ENCODE assay signal across 32 cellular contexts in the genomic region with DNA sequence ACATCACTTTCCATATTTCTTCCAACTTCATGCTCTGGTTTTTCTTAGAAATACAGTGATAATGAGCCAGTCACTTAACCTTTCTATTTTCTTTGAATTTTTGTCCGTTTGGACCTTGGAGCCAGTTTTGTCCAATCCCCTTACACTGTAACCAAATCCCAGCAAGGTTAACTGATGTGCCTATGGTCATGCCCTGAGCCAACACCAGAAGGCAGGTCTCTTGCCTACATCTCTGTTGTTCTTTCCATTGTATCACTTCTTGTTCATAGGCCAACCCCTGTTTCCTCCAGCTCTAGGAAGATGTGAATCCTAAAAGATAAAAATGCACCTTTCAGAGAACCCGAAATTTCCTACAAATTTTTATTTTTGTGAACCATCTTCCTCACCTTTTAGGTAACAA.
DNase-seq lines count a peak whose midpoint lies in the region; ATAC-seq and TF ChIP-seq lines count a peak whose summit lies in the region.
"Had no signal": no experiment of that assay in that cellular context is flagged by ENCODE, and none has a peak within 500 bp of the region (broad histone marks: within the 10 kb centered on the region; RNA-seq: fewer than 3 reads in every experiment).

No MANE protein-coding gene starts in this region.

- H3K27ac ChIP-seq in PC-9 = 0 out of 2 replicates have a peak overlapping the region, but pooled peaks have one; percentile 5
- H3K27ac ChIP-seq in tibial artery = peak overlapping the region; percentile 73 to 77
- H3K27ac ChIP-seq: C4-2B, epithelial cell of prostate, thyroid gland, VCaP had no signal

- H3K4me2 ChIP-seq in PC-9 = 0 out of 2 replicates have a peak overlapping the region, but pooled peaks have one; percentile 5

- H3K4me3 ChIP-seq in PC-9 (no peak overlapping the region), tibial artery (no peak overlapping the region)
- H3K4me3 ChIP-seq: colonic mucosa, thyroid gland had no signal

- intact Hi-C loops in PC-9 (cut with micrococcal nuclease; ENCODE audit: unreplicated experiment) = no loop called here
- intact Hi-C loops in tibial artery (cut with DNase I; ENCODE audit: low total_unique reads) = no loop called here
- intact Hi-C loops in activated CD4-positive, alpha-beta memory T cell treated with anti-CD3 and anti-CD28 coated beads for 36 hours (cut with micrococcal nuclease) = no loop called here
- intact Hi-C loops in left colon (cut with DNase I, micrococcal nuclease) = no loop called here

- H4K20me1 ChIP-seq in PC-9 (ENCODE audit: insufficient read depth) = no peaks in the 10 kb centered on the region

- H3K4me1 ChIP-seq in PC-9 (replicated peaks; ENCODE audit: insufficient read depth) = peaks cover 27% of the 10 kb centered on the region
- H3K4me1 ChIP-seq in tibial artery = peaks cover 0 to 97% (median 46%) of the 10 kb centered on the region in 4 donors
- H3K4me1 ChIP-seq: colonic mucosa had no signal

- no peaks in the 10 kb centered on the region for H3K79me2 ChIP-seq in PC-9 (ENCODE audit: low read depth)

- POLR2A ChIA-PET in PC-9 (lab: Charles Lee; ENCODE audit: unreplicated experiment) = interaction anchor here (0.6 kb wide), 1 partner anchor 64 kb away, joined by 3 read pairs; no protein-coding TSS in a partner anchor
- POLR2A ChIA-PET in activated CD4-positive, alpha-beta memory T cell treated with anti-CD3 and anti-CD28 coated beads for 36 hours (lab: Charles Lee) = no interaction called here

- H3K4me1 Mint-ChIP-seq in activated naive CD8-positive, alpha-beta T cell treated with anti-CD3 and anti-CD28 coated beads, Interleukin-2, amount 50 U/mL, for 24 hours = peaks cover 39% of the 10 kb centered on the region
- H3K4me1 Mint-ChIP-seq in activated naive CD8-positive, alpha-beta T cell treated with anti-CD3 and anti-CD28 coated beads for 36 hours = peaks cover 47% of the 10 kb centered on the region
- peaks cover 43% of the 10 kb centered on the region for H3K4me1 Mint-ChIP-seq in nephron
- H3K4me1 Mint-ChIP-seq in activated CD4-positive, alpha-beta memory T cell treated with anti-CD3 and anti-CD28 coated beads for 36 hours (ENCODE audit: low read depth) = peaks cover 20% of the 10 kb centered on the region

- no peaks in the 10 kb centered on the region for H3K9me3 ChIP-seq in PC-9 (ENCODE audit: insufficient read depth, low read depth)
- H3K9me3 ChIP-seq in tibial artery = no peaks in the 10 kb centered on the region
- H3K9me3 ChIP-seq: Caco-2, colonic mucosa, thyroid gland had no signal

- H3K9me2 ChIP-seq in PC-9 (ENCODE audit: insufficient read depth) = no peaks in the 10 kb centered on the region

- H3K27me3 Mint-ChIP-seq in activated naive CD8-positive, alpha-beta T cell treated with anti-CD3 and anti-CD28 coated beads, Interleukin-2, amount 50 U/mL, for 24 hours = no peaks in the 10 kb centered on the region
- no peaks in the 10 kb centered on the region for H3K27me3 Mint-ChIP-seq in activated naive CD8-positive, alpha-beta T cell treated with anti-CD3 and anti-CD28 coated beads for 36 hours
- no peaks in the 10 kb centered on the region for H3K27me3 Mint-ChIP-seq in nephron (ENCODE audit: low read depth)
- H3K27me3 Mint-ChIP-seq in activated CD4-positive, alpha-beta memory T cell treated with anti-CD3 and anti-CD28 coated beads for 36 hours = no peaks in the 10 kb centered on the region
- H3K27me3 Mint-ChIP-seq: activated CD4-positive, alpha-beta T cell treated with anti-CD3 and anti-CD28 coated beads for 36 hours; activated naive CD4-positive, alpha-beta T cell treated with anti-CD3 and anti-CD28 coated beads, Interleukin-2, amount 50 U/mL, for 24 hours; IgD-negative memory B cell had no signal

- CTCF ChIA-PET in PC-9 (lab: Charles Lee) = no interaction called here
- CTCF ChIA-PET in activated CD4-positive, alpha-beta memory T cell treated with anti-CD3 and anti-CD28 coated beads for 36 hours (lab: Charles Lee) = interaction anchor here (1.0 kb wide), 1 partner anchor 97 kb away, joined by 4 read pairs; no protein-coding TSS in a partner anchor

- H3K36me3 ChIP-seq in PC-9 (ENCODE audit: low read depth) (no peaks in the 10 kb centered on the region; the same call in 1 of the 2 replicates), tibial artery (no peaks in the 10 kb centered on the region)
- H3K36me3 ChIP-seq: colonic mucosa, thyroid gland had no signal

- peak overlapping the region; percentile 23 for H3K27ac Mint-ChIP-seq in activated naive CD8-positive, alpha-beta T cell treated with anti-CD3 and anti-CD28 coated beads, Interleukin-2, amount 50 U/mL, for 24 hours
- H3K27ac Mint-ChIP-seq in activated naive CD8-positive, alpha-beta T cell treated with anti-CD3 and anti-CD28 coated beads for 36 hours = no peak overlapping the region
- peak overlapping the region; percentile 11 to 44 (median 21) for H3K27ac Mint-ChIP-seq in nephron
- H3K27ac Mint-ChIP-seq in activated CD4-positive, alpha-beta memory T cell treated with anti-CD3 and anti-CD28 coated beads for 36 hours = no peak overlapping the region
- H3K27ac Mint-ChIP-seq: activated CD4-positive, alpha-beta T cell treated with anti-CD3 and anti-CD28 coated beads for 36 hours; activated naive CD4-positive, alpha-beta T cell treated with anti-CD3 and anti-CD28 coated beads, Interleukin-2, amount 50 U/mL, for 24 hours; H9; IgD-negative memory B cell; mesothelial cell of epicardium; natural killer cell had no signal

- peaks cover 13% of the 10 kb centered on the region for H3K36me3 Mint-ChIP-seq in activated naive CD8-positive, alpha-beta T cell treated with anti-CD3 and anti-CD28 coated beads, Interleukin-2, amount 50 U/mL, for 24 hours (ENCODE audit: low read depth)
- H3K36me3 Mint-ChIP-seq in activated naive CD8-positive, alpha-beta T cell treated with anti-CD3 and anti-CD28 coated beads for 36 hours = peaks cover 18% of the 10 kb centered on the region
- no peaks in the 10 kb centered on the region for H3K36me3 Mint-ChIP-seq in nephron (ENCODE audit: low read depth)
- no peaks in the 10 kb centered on the region for H3K36me3 Mint-ChIP-seq in activated CD4-positive, alpha-beta memory T cell treated with anti-CD3 and anti-CD28 coated beads for 36 hours
- H3K36me3 Mint-ChIP-seq: natural killer cell had no signal

- peak; percentile 27 for ATAC-seq in activated naive CD8-positive, alpha-beta T cell treated with anti-CD3 and anti-CD28 coated beads, Interleukin-2, amount 50 U/mL, for 24 hours
- no peak for ATAC-seq in left colon
- ATAC-seq: activated CD4-positive, alpha-beta T cell treated with anti-CD3 and anti-CD28 coated beads for 36 hours; natural killer cell; Panc1 had no signal

- BruUV-seq in PC-9 (replicated peaks; lab: Mats Ljungman, UMichigan) = no TSS peak

- H3K9me3 Mint-ChIP-seq in activated naive CD8-positive, alpha-beta T cell treated with anti-CD3 and anti-CD28 coated beads, Interleukin-2, amount 50 U/mL, for 24 hours = no peaks in the 10 kb centered on the region
- H3K9me3 Mint-ChIP-seq in activated naive CD8-positive, alpha-beta T cell treated with anti-CD3 and anti-CD28 coated beads for 36 hours = no peaks in the 10 kb centered on the region
- H3K9me3 Mint-ChIP-seq in nephron = no peaks in the 10 kb centered on the region
- no peaks in the 10 kb centered on the region for H3K9me3 Mint-ChIP-seq in activated CD4-positive, alpha-beta memory T cell treated with anti-CD3 and anti-CD28 coated beads for 36 hours
- H3K9me3 Mint-ChIP-seq: activated naive CD4-positive, alpha-beta T cell treated with anti-CD3 and anti-CD28 coated beads, Interleukin-2, amount 50 U/mL, for 24 hours; H9; IgD-negative memory B cell; mesothelial cell of epicardium; natural killer cell had no signal

- H3K4me3 Mint-ChIP-seq in activated naive CD8-positive, alpha-beta T cell treated with anti-CD3 and anti-CD28 coated beads, Interleukin-2, amount 50 U/mL, for 24 hours = no peak overlapping the region
- H3K4me3 Mint-ChIP-seq in activated naive CD8-positive, alpha-beta T cell treated with anti-CD3 and anti-CD28 coated beads for 36 hours = no peak overlapping the region
- H3K4me3 Mint-ChIP-seq in nephron = no peak overlapping the region
- H3K4me3 Mint-ChIP-seq in activated CD4-positive, alpha-beta memory T cell treated with anti-CD3 and anti-CD28 coated beads for 36 hours = no peak overlapping the region
- H3K4me3 Mint-ChIP-seq: activated CD4-positive, alpha-beta T cell treated with anti-CD3 and anti-CD28 coated beads for 36 hours; activated naive CD4-positive, alpha-beta T cell treated with anti-CD3 and anti-CD28 coated beads, Interleukin-2, amount 50 U/mL, for 24 hours; H9; IgD-negative memory B cell; mesothelial cell of epicardium; natural killer cell had no signal

- no peak overlapping the region for H2AFZ ChIP-seq in PC-9

- TF ChIP-seq CTCF in PC-9 (conservative IDR thresholded peaks at IDR 0.05) = no peak
- TF ChIP-seq CTCF in nephron (IDR thresholded peaks at IDR 0.05; ENCODE audit: unreplicated experiment in 3 of 3) = no peak
- no peak for TF ChIP-seq CTCF in tibial artery (IDR thresholded peaks at IDR 0.05)

- H3F3A ChIP-seq in PC-9 (ENCODE audit: insufficient read depth, low read depth) = no peaks in the 10 kb centered on the region

- DNase-seq in activated naive CD8-positive, alpha-beta T cell treated with anti-CD3 and anti-CD28 coated beads, Interleukin-2, amount 50 U/mL, for 24 hours = no peak
- no peak for DNase-seq in activated naive CD8-positive, alpha-beta T cell treated with anti-CD3 and anti-CD28 coated beads for 36 hours
- no peak for DNase-seq in PC-9
- no peak for DNase-seq in tibial artery
- DNase-seq in activated CD4-positive, alpha-beta memory T cell treated with anti-CD3 and anti-CD28 coated beads for 36 hours = no peak
- no peak for DNase-seq in left colon
- DNase-seq in EL = no peak
- DNase-seq: activated CD4-positive, alpha-beta T cell treated with anti-CD3 and anti-CD28 coated beads for 36 hours; anterior cingulate cortex; Caco-2; colonic mucosa; DMS53; effector memory CD4-positive, alpha-beta T cell; glutamatergic neuron; H9; islet precursor cell; natural killer cell; NCI-H1436 treated with DMSO at 0.1 percent for 48 hours; NCI-H345; NCI-H69; small intestine; stimulated activated naive CD4-positive, alpha-beta T cell treated with Interleukin-2 at 50 U/mL for 16 hours; SW 1271; thyroid gland had no signal

- H3K27me3 ChIP-seq in PC-9 (ENCODE audit: insufficient read depth, low read depth) (no peaks in the 10 kb centered on the region), tibial artery (no peaks in the 10 kb centered on the region)
- H3K27me3 ChIP-seq: colonic mucosa, thyroid gland had no signal

Comparison
In these comparisons a context has a peak if more than half of its experiments do, and no peak if none do; other contexts are left out.
1. H3K27ac Mint-ChIP-seq: peak in activated naive CD8-positive, alpha-beta T cell treated with anti-CD3 and anti-CD28 coated beads, Interleukin-2, amount 50 U/mL, for 24 hours (single experiment) and nephron (3 of 3); none in activated naive CD8-positive, alpha-beta T cell treated with anti-CD3 and anti-CD28 coated beads for 36 hours (single experiment) and activated CD4-positive, alpha-beta memory T cell treated with anti-CD3 and anti-CD28 coated beads for 36 hours (single experiment).